Comparison of ENCODE assay signal across 1 cellular context in genomic region chr7:157274991-157275427, GRCh38.
TF ChIP-seq lines count a peak whose summit lies in the region.

No MANE protein-coding gene starts in this region.

TF ChIP-seq in HepG2, 621 proteins besides CTCF, POLR2A, EP300 and RAD21 (continued from another document):
- TF ChIP-seq ZNF646 (CRISPR knock-in tag; IDR thresholded peaks at IDR 0.05) (no peak), ZBTB43 (CRISPR knock-in tag; conservative IDR thresholded peaks at IDR 0.05) (no peak)
